Comparison of ENCODE assay signal across 8 cellular contexts in genomic region chr14:105565185-105565919, GRCh38. TPM values are rescaled to one million over a fixed set of nuclear protein-coding genes. Genes with fewer than 3 reads are reported as not detected.
A peak's percentile ranks its signal among the peaks of the same experiment; 100 is the strongest.
DNase-seq lines count a peak whose midpoint lies in the region; ATAC-seq, FAIRE-seq and TF ChIP-seq lines count a peak whose summit lies in the region.
"Not testable (repeated sequence)": the region's sequence is repeated elsewhere in the genome, so short reads cannot be mapped to it uniquely, and the experiment has no call there.
"Had no signal": no experiment of that assay in that cellular context is flagged by ENCODE, and none has a peak within 500 bp of the region (broad histone marks: within the 10 kb centered on the region; RNA-seq: fewer than 3 reads in every experiment).

No MANE protein-coding gene starts in this region.

- H3K4me2 ChIP-seq in DOHH2 (ENCODE audit: low read length) (peak overlapping the region; percentile 61), Karpas-422 (ENCODE audit: low read depth, low read length, poor library complexity, severe bottlenecking) (peak overlapping the region; percentile 10), SU-DHL-6 (ENCODE audit: low read depth, low read length, poor library complexity, severe bottlenecking) (peak overlapping the region; percentile 48)

- DNase-seq in Karpas-422, result peak; percentile 70
- not testable (repeated sequence) for DNase-seq in activated naive CD8-positive, alpha-beta T cell treated with anti-CD3 and anti-CD28 coated beads, Interleukin-2, amount 50 U/mL, for 24 hours
- peak; percentile 48 for DNase-seq in kidney
- DNase-seq in natural killer cell treated with Interleukin-12 subunit alpha and Interleukin-12 subunit beta and Interleukin-15 and Interleukin-18, amount 100 ng/mL, for 72 hours (ENCODE audit: low spot score), result peak; percentile 56

- H3K27ac ChIP-seq in DOHH2 (ENCODE audit: low read depth, low read length) (peak overlapping the region; percentile 89), Karpas-422 (ENCODE audit: low read length) (peak overlapping the region; percentile 94), SU-DHL-6 (ENCODE audit: low read depth, low read length) (peak overlapping the region; percentile 97)
- not testable (repeated sequence) for H3K27ac ChIP-seq in kidney (ENCODE audit: low read depth in 2 of 2, low read length in 2 of 2)

- H3K4me3 Mint-ChIP-seq in activated naive CD8-positive, alpha-beta T cell treated with anti-CD3 and anti-CD28 coated beads, Interleukin-2, amount 50 U/mL, for 24 hours; natural killer cell treated with Interleukin-12 subunit alpha and Interleukin-12 subunit beta and Interleukin-15 and Interleukin-18, amount 100 ng/mL, for 72 hours: not testable (repeated sequence)

- H3F3A ChIP-seq in DOHH2 (ENCODE audit: control insufficient read depth, insufficient read depth), result peaks cover 16% of the 10 kb centered on the region
- H3F3A ChIP-seq in SU-DHL-6 (ENCODE audit: insufficient read depth), result peaks cover 38% of the 10 kb centered on the region

- not testable (repeated sequence) for H3K27me3 ChIP-seq in DOHH2 (ENCODE audit: control insufficient read depth, low read length); Karpas-422 (ENCODE audit: low read length); SU-DHL-6 (ENCODE audit: low read length)

- H3K36me3 Mint-ChIP-seq in activated naive CD8-positive, alpha-beta T cell treated with anti-CD3 and anti-CD28 coated beads, Interleukin-2, amount 50 U/mL, for 24 hours (ENCODE audit: low read depth); natural killer cell treated with Interleukin-12 subunit alpha and Interleukin-12 subunit beta and Interleukin-15 and Interleukin-18, amount 100 ng/mL, for 72 hours: not testable (repeated sequence)

- intact Hi-C loops in kidney (cut with DNase I), result not testable (repeated sequence)

- H3K4me3 ChIP-seq in DOHH2 (ENCODE audit: low read length), result peak overlapping the region; percentile 45
- not testable (repeated sequence) for H3K4me3 ChIP-seq in Karpas-422 (ENCODE audit: low read length); SU-DHL-6 (ENCODE audit: insufficient read depth, low read length, poor library complexity, severe bottlenecking); kidney (ENCODE audit: low read length in 2 of 2)

- peak; percentile 7 for ATAC-seq in GM21737 (IDR thresholded peaks at IDR 0.05; ENCODE audit: unreplicated experiment)
- ATAC-seq in activated naive CD8-positive, alpha-beta T cell treated with anti-CD3 and anti-CD28 coated beads, Interleukin-2, amount 50 U/mL, for 24 hours, result not testable (repeated sequence)
- peak in 1 of 2 donors; percentile 11 for ATAC-seq in natural killer cell treated with Interleukin-12 subunit alpha and Interleukin-12 subunit beta and Interleukin-15 and Interleukin-18, amount 100 ng/mL, for 72 hours

- not testable (repeated sequence) for TF ChIP-seq CTCF in DOHH2 (IDR thresholded peaks at IDR 0.05; ENCODE audit: low read depth, low read length, poor library complexity, severe bottlenecking); SU-DHL-6 (IDR thresholded peaks at IDR 0.05; ENCODE audit: insufficient read depth, low read length, poor library complexity, severe bottlenecking); kidney (IDR thresholded peaks at IDR 0.05; ENCODE audit: borderline replicate concordance, extremely low read depth, insufficient read depth)

- H2AFZ ChIP-seq in Karpas-422 (ENCODE audit: low read length); SU-DHL-6 (ENCODE audit: low read depth, low read length, severe bottlenecking): not testable (repeated sequence)

- not testable (repeated sequence) for H4K20me1 ChIP-seq in DOHH2 (ENCODE audit: control insufficient read depth, insufficient read depth, low read depth, low read length); Karpas-422 (ENCODE audit: insufficient read depth, low read depth, low read length); SU-DHL-6 (ENCODE audit: low read depth, low read length)

- FAIRE-seq in kidney (lab: Jason Lieb, UNC), result not testable (repeated sequence)

- not testable (repeated sequence) for H3K4me1 Mint-ChIP-seq in activated naive CD8-positive, alpha-beta T cell treated with anti-CD3 and anti-CD28 coated beads, Interleukin-2, amount 50 U/mL, for 24 hours
- H3K4me1 Mint-ChIP-seq in natural killer cell treated with Interleukin-12 subunit alpha and Interleukin-12 subunit beta and Interleukin-15 and Interleukin-18, amount 100 ng/mL, for 72 hours (ENCODE audit: low read depth in 2 of 2), result peaks cover 18 to 20% of the 10 kb centered on the region in 2 donors

- not testable (repeated sequence) for H3K9me3 ChIP-seq in DOHH2 (ENCODE audit: control insufficient read depth, insufficient read depth, low read length); Karpas-422 (ENCODE audit: low read length); SU-DHL-6 (ENCODE audit: insufficient read depth, low read length); kidney (ENCODE audit: control insufficient read depth in 1 of 2, low read length in 2 of 2)

- H3K9ac ChIP-seq in Karpas-422 (ENCODE audit: low read length) (peak overlapping the region; percentile 70), SU-DHL-6 (ENCODE audit: low read length) (peak overlapping the region; percentile 65)
- not testable (repeated sequence) for H3K9ac ChIP-seq in kidney (ENCODE audit: low read length in 2 of 2)

- H3K27me3 Mint-ChIP-seq in activated naive CD8-positive, alpha-beta T cell treated with anti-CD3 and anti-CD28 coated beads, Interleukin-2, amount 50 U/mL, for 24 hours; natural killer cell treated with Interleukin-12 subunit alpha and Interleukin-12 subunit beta and Interleukin-15 and Interleukin-18, amount 100 ng/mL, for 72 hours: not testable (repeated sequence)

- not testable (repeated sequence) for H3K9me2 ChIP-seq in DOHH2 (replicated peaks; ENCODE audit: control insufficient read depth, low read length); Karpas-422 (replicated peaks; ENCODE audit: insufficient read depth, low read length); SU-DHL-6 (replicated peaks; ENCODE audit: insufficient read depth, low read length)

- peak overlapping the region; percentile 1 for H3K27ac Mint-ChIP-seq in activated naive CD8-positive, alpha-beta T cell treated with anti-CD3 and anti-CD28 coated beads, Interleukin-2, amount 50 U/mL, for 24 hours
- not testable (repeated sequence) for H3K27ac Mint-ChIP-seq in natural killer cell treated with Interleukin-12 subunit alpha and Interleukin-12 subunit beta and Interleukin-15 and Interleukin-18, amount 100 ng/mL, for 72 hours

- H3K4me1 ChIP-seq in DOHH2 (ENCODE audit: control insufficient read depth, low read length), result peaks cover 84% of the 10 kb centered on the region
- H3K4me1 ChIP-seq in Karpas-422 (ENCODE audit: low read length), result peaks cover 79% of the 10 kb centered on the region
- H3K4me1 ChIP-seq in kidney (ENCODE audit: control insufficient read depth in 1 of 2, insufficient read depth in 1 of 2, low read depth in 1 of 2, low read length in 2 of 2), result not testable (repeated sequence)

- peaks cover 17% of the 10 kb centered on the region for H3K36me3 ChIP-seq in DOHH2 (ENCODE audit: control insufficient read depth, low read length)
- not testable (repeated sequence) for H3K36me3 ChIP-seq in Karpas-422 (ENCODE audit: insufficient read depth, low read length); SU-DHL-6 (ENCODE audit: low read length); kidney (ENCODE audit: control insufficient read depth in 1 of 2, insufficient read depth in 2 of 2, low read length in 2 of 2)

- H3K79me2 ChIP-seq in DOHH2 (ENCODE audit: control insufficient read depth, low read length) (peaks cover 46% of the 10 kb centered on the region), SU-DHL-6 (ENCODE audit: insufficient read depth, low read length) (peaks cover 12% of the 10 kb centered on the region; the same call in 1 of the 2 replicates)
- not testable (repeated sequence) for H3K79me2 ChIP-seq in Karpas-422 (ENCODE audit: low read length)

- H3K9me3 Mint-ChIP-seq in activated naive CD8-positive, alpha-beta T cell treated with anti-CD3 and anti-CD28 coated beads, Interleukin-2, amount 50 U/mL, for 24 hours, result peaks cover 15% of the 10 kb centered on the region
- not testable (repeated sequence) for H3K9me3 Mint-ChIP-seq in natural killer cell treated with Interleukin-12 subunit alpha and Interleukin-12 subunit beta and Interleukin-15 and Interleukin-18, amount 100 ng/mL, for 72 hours

RNA-seq across cellular contexts. Expression of gene TMEM121, which starts 39.0 kb away (rescaled TPM):
- total RNA-seq in Karpas-422 (2014; rRNA removed; shearing (Covaris generic); ENCODE audit: low replicate concordance), result 0.18 TPM in 1 of 2 replicates, not detected in the other
- total RNA-seq in kidney, result 3.1 TPM
- polyA plus RNA-seq in kidney (ENCODE audit: insufficient read depth, low read depth, low replicate concordance), result 4.1 TPM
- total RNA-seq in natural killer cell treated with Interleukin-12 subunit alpha and Interleukin-12 subunit beta and Interleukin-15 and Interleukin-18, amount 100 ng/mL, for 72 hours, result 1 to 10 TPM; 1.8 to 4.2 TPM
- total RNA-seq: H1 had no signal

Comparison
In these comparisons a context has a peak if more than half of its experiments do, and no peak if none do; other contexts are left out.
1. H3K4me2 ChIP-seq: peak in every context shown above with its lines; median percentile 61 in DOHH2; 48 in SU-DHL-6; 10 in Karpas-422.